ENCODE assay signal across 9 cellular contexts in genomic region chr1:109274533-109275476, GRCh38. TPM values are rescaled to one million over a fixed set of nuclear protein-coding genes. Genes with fewer than 3 reads are reported as not detected.
A peak's percentile ranks its signal among the peaks of the same experiment; 100 is the strongest.
DNase-seq lines count a peak whose midpoint lies in the region; ATAC-seq and TF ChIP-seq lines count a peak whose summit lies in the region.
"Had no signal": no experiment of that assay in that cellular context is flagged by ENCODE, and none has a peak within 500 bp of the region (broad histone marks: within the 10 kb centered on the region; RNA-seq: fewer than 3 reads in every experiment).

No MANE protein-coding gene starts in this region.

- H3K4me3 ChIP-seq in coronary artery = no peak overlapping the region

- no peak for ATAC-seq in stimulated activated naive CD8-positive, alpha-beta T cell treated with anti-CD3 and anti-CD28 coated beads, Interleukin-15, amount 100 ng/mL, for 72 hours
- no peak for ATAC-seq in GM18868 (IDR thresholded peaks at IDR 0.05; ENCODE audit: unreplicated experiment)

- H3K27ac Mint-ChIP-seq in stimulated activated naive CD8-positive, alpha-beta T cell treated with anti-CD3 and anti-CD28 coated beads, Interleukin-15, amount 100 ng/mL, for 72 hours = no peak overlapping the region

- no peak for TF ChIP-seq CTCF in coronary artery (IDR thresholded peaks at IDR 0.05)

- H3K27ac ChIP-seq in coronary artery = no peak overlapping the region

- DNase-seq in COR-L47 (lab: John Stamatoyannopoulos, UW) (peak; percentile 58), NCI-H2196 (lab: John Stamatoyannopoulos, UW; ENCODE audit: unreplicated experiment) (peak; percentile 60), coronary artery (ENCODE audit: low spot score) (peak; percentile 69), myocyte (ENCODE audit: low read depth) (peak; percentile 66), T-helper 1 cell (no peak), D341Med (ENCODE audit: low spot score) (no peak)
- DNase-seq in stimulated activated naive CD8-positive, alpha-beta T cell treated with anti-CD3 and anti-CD28 coated beads, Interleukin-15, amount 100 ng/mL, for 72 hours = no peak
- DNase-seq: stimulated activated CD4-positive, alpha-beta T cell treated with anti-CD3 and anti-CD28 coated beads, Interleukin-4, amount 100 ng/mL, for 1 hour had no signal

- peaks cover 7% of the 10 kb centered on the region for H3K4me1 Mint-ChIP-seq in stimulated activated naive CD8-positive, alpha-beta T cell treated with anti-CD3 and anti-CD28 coated beads, Interleukin-15, amount 100 ng/mL, for 72 hours

- no peaks in the 10 kb centered on the region for H3K27me3 Mint-ChIP-seq in stimulated activated naive CD8-positive, alpha-beta T cell treated with anti-CD3 and anti-CD28 coated beads, Interleukin-15, amount 100 ng/mL, for 72 hours

- no peak overlapping the region for H3K4me3 Mint-ChIP-seq in stimulated activated naive CD8-positive, alpha-beta T cell treated with anti-CD3 and anti-CD28 coated beads, Interleukin-15, amount 100 ng/mL, for 72 hours

- no peaks in the 10 kb centered on the region for H3K9me3 Mint-ChIP-seq in stimulated activated naive CD8-positive, alpha-beta T cell treated with anti-CD3 and anti-CD28 coated beads, Interleukin-15, amount 100 ng/mL, for 72 hours

RNA-seq across cellular contexts. Expression of gene PSRC1, which starts 8.1 kb away (rescaled TPM):
- 3.6 and 4.0 TPM in 2 replicates for total RNA-seq in myocyte
- polyA plus RNA-seq in myocyte (2012) = 2.8 TPM

RNA-seq across cellular contexts. Expression of gene CELSR2, which starts 25.5 kb away (rescaled TPM):
- total RNA-seq in myocyte = 0.31 and 0.43 TPM in 2 replicates
- polyA plus RNA-seq in myocyte (2012) = 2.0 TPM

RNA-seq across cellular contexts. Expression of gene MYBPHL, which starts 32.0 kb away (rescaled TPM):
- total RNA-seq in myocyte = 1.1 TPM in 1 of 2 replicates, not detected in the other
- polyA plus RNA-seq in myocyte (2012) = 0.67 TPM

Comparison
In these comparisons a context has a peak if more than half of its experiments do, and no peak if none do; other contexts are left out.
1. DNase-seq: peak in COR-L47 (single experiment), NCI-H2196 (single experiment), coronary artery (single experiment) and myocyte (single experiment); none in T-helper 1 cell (0 of 5), stimulated activated naive CD8-positive, alpha-beta T cell treated with anti-CD3 and anti-CD28 coated beads, Interleukin-15, amount 100 ng/mL, for 72 hours (0 of 2) and D341Med (single experiment).